Comparison of ENCODE assay signal across 15 cellular contexts in the genomic region with DNA sequence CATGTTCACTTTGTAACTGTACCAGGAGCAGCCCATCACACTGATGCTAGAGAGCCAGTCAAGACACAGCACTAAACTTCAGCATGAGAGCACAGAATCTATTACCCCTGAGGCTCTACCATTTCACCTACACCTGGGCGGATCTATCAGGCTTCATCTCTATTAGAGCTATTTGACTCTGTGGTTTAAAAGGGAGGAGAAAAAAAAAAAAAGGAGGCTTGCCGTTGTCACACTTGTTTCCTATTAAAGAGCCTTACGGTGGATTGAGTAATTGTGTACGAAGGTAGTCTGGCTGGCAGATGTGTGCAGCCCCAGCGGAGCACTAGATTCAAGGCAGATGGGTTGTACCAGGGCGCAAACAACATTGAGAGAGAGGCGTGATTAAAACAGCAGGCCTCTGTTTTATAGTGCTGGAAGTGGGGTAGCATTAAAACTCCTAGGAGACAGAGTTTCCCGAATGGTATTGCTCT.
DNase-seq lines count a peak whose midpoint lies in the region; ATAC-seq and TF ChIP-seq lines count a peak whose summit lies in the region.
"Had no signal": no experiment of that assay in that cellular context is flagged by ENCODE, and none has a peak within 500 bp of the region (broad histone marks: within the 10 kb centered on the region; RNA-seq: fewer than 3 reads in every experiment).

No MANE protein-coding gene starts in this region.

- H3K4me1 ChIP-seq in osteoblast (ENCODE audit: insufficient read depth, low read length), result no peaks in the 10 kb centered on the region

- H3K27ac Mint-ChIP-seq in brain, result peak overlapping the region in 3 of 5 experiments; percentile 15 to 44 (median 30)
- no peak overlapping the region for H3K27ac Mint-ChIP-seq in naive thymus-derived CD8-positive, alpha-beta T cell
- H3K27ac Mint-ChIP-seq in CD4-positive, alpha-beta T cell, result no peak overlapping the region
- H3K27ac Mint-ChIP-seq: CD14-positive monocyte; effector memory CD8-positive, alpha-beta T cell had no signal

- no peak for ATAC-seq in naive thymus-derived CD8-positive, alpha-beta T cell
- ATAC-seq in CD4-positive, alpha-beta T cell (ENCODE audit: poor library complexity), result no peak
- ATAC-seq: effector memory CD8-positive, alpha-beta T cell had no signal

- peak; percentile 88 for DNase-seq in DMS114 treated with DMSO at 0.1 percent for 48 hours (lab: John Stamatoyannopoulos, UW; ENCODE audit: unreplicated experiment)
- peak; percentile 23 for DNase-seq in NCI-H2107 (lab: John Stamatoyannopoulos, UW)
- no peak for DNase-seq in osteoblast (ENCODE audit: insufficient read length, low spot score, missing footprints)
- DNase-seq in stimulated activated CD4-positive, alpha-beta T cell treated with anti-CD3 and anti-CD28 coated beads, Interleukin-2, amount 100 ng/mL, for 24 hours, result no peak
- DNase-seq in naive thymus-derived CD8-positive, alpha-beta T cell, result no peak
- no peak for DNase-seq in CD4-positive, alpha-beta T cell
- no peak for DNase-seq in Kasumi-1 (lab: John Stamatoyannopoulos, UW)
- DNase-seq: activated gamma-delta T cell; effector memory CD8-positive, alpha-beta T cell; GF-D8; kidney glomerular epithelial cell; SIG-M5; stimulated activated naive CD4-positive, alpha-beta T cell had no signal

- CTCF ChIA-PET in CD4-positive, alpha-beta T cell (lab: Charles Lee), result no interaction called here

- no peak overlapping the region for H3K4me2 ChIP-seq in osteoblast (ENCODE audit: insufficient read depth, low read length)

- intact Hi-C loops in CD4-positive, alpha-beta T cell (cut with DNase I, micrococcal nuclease), result no loop called here

- no peaks in the 10 kb centered on the region for H3K27me3 ChIP-seq in osteoblast (ENCODE audit: insufficient read depth, low read length)
- H3K27me3 ChIP-seq in CD4-positive, alpha-beta T cell (ENCODE audit: control insufficient read depth, insufficient read depth, low read length), result no peaks in the 10 kb centered on the region

- H4K20me1 ChIP-seq in osteoblast (ENCODE audit: insufficient read depth, low read length), result no peaks in the 10 kb centered on the region

- H3K9me3 Mint-ChIP-seq in brain, result no peaks in the 10 kb centered on the region
- peaks cover 0 to 6% (median 0%) of the 10 kb centered on the region in 9 donors for H3K9me3 Mint-ChIP-seq in naive thymus-derived CD8-positive, alpha-beta T cell
- no peaks in the 10 kb centered on the region for H3K9me3 Mint-ChIP-seq in CD4-positive, alpha-beta T cell
- H3K9me3 Mint-ChIP-seq: CD14-positive monocyte had no signal

- H3K9me3 ChIP-seq in osteoblast (ENCODE audit: low read depth, low read length), result no peaks in the 10 kb centered on the region
- no peaks in the 10 kb centered on the region for H3K9me3 ChIP-seq in CD4-positive, alpha-beta T cell (ENCODE audit: control insufficient read depth, low read length)

- H3K36me3 ChIP-seq in osteoblast (ENCODE audit: insufficient read depth, low read length), result no peaks in the 10 kb centered on the region

- H3K4me1 Mint-ChIP-seq in brain, result peaks cover 16% of the 10 kb centered on the region
- H3K4me1 Mint-ChIP-seq in naive thymus-derived CD8-positive, alpha-beta T cell, result no peaks in the 10 kb centered on the region
- no peaks in the 10 kb centered on the region for H3K4me1 Mint-ChIP-seq in CD4-positive, alpha-beta T cell (ENCODE audit: low read depth)
- H3K4me1 Mint-ChIP-seq: CD14-positive monocyte had no signal

- H3K79me2 ChIP-seq in osteoblast (ENCODE audit: insufficient read depth, low read length), result no peaks in the 10 kb centered on the region

- H3K36me3 Mint-ChIP-seq in brain, result no peaks in the 10 kb centered on the region
- H3K36me3 Mint-ChIP-seq in naive thymus-derived CD8-positive, alpha-beta T cell, result no peaks in the 10 kb centered on the region
- no peaks in the 10 kb centered on the region for H3K36me3 Mint-ChIP-seq in CD4-positive, alpha-beta T cell (ENCODE audit: low read depth)
- H3K36me3 Mint-ChIP-seq: CD14-positive monocyte had no signal

- peak overlapping the region; percentile 27 for H2AFZ ChIP-seq in osteoblast (ENCODE audit: low read length)

- no peak overlapping the region for H3K27ac ChIP-seq in osteoblast (ENCODE audit: low read depth, low read length)
- no peak overlapping the region for H3K27ac ChIP-seq in CD4-positive, alpha-beta T cell (ENCODE audit: low read depth, low read length)

- TF ChIP-seq CTCF in brain (conservative IDR thresholded peaks at IDR 0.05) (no peak), osteoblast (IDR thresholded peaks at IDR 0.05; ENCODE audit: extremely low read depth, low read depth, low read length) (no peak)
- no peak for TF ChIP-seq CTCF in CD4-positive, alpha-beta T cell (IDR thresholded peaks at IDR 0.05)

- no peak overlapping the region for H3K4me3 ChIP-seq in osteoblast (ENCODE audit: insufficient read depth, low read length)

- POLR2A ChIA-PET in naive thymus-derived CD8-positive, alpha-beta T cell (lab: Charles Lee), result no interaction called here
- POLR2A ChIA-PET in CD4-positive, alpha-beta T cell (lab: Charles Lee), result no interaction called here

- H3K27me3 Mint-ChIP-seq in brain, result no peaks in the 10 kb centered on the region
- peaks cover 0 to 6% (median 0%) of the 10 kb centered on the region in 5 donors for H3K27me3 Mint-ChIP-seq in naive thymus-derived CD8-positive, alpha-beta T cell
- H3K27me3 Mint-ChIP-seq in CD4-positive, alpha-beta T cell, result no peaks in the 10 kb centered on the region
- H3K27me3 Mint-ChIP-seq: effector memory CD8-positive, alpha-beta T cell had no signal

- H3K4me3 Mint-ChIP-seq in brain, result peak overlapping the region in 4 of 5 experiments; percentile 4 to 77 (median 34)
- H3K4me3 Mint-ChIP-seq in naive thymus-derived CD8-positive, alpha-beta T cell, result no peak overlapping the region
- H3K4me3 Mint-ChIP-seq in CD4-positive, alpha-beta T cell, result no peak overlapping the region
- H3K4me3 Mint-ChIP-seq: CD14-positive monocyte; effector memory CD8-positive, alpha-beta T cell had no signal

Comparison
In these comparisons a context has a peak if more than half of its experiments do, and no peak if none do; other contexts are left out.
1. DNase-seq: peak in DMS114 treated with DMSO at 0.1 percent for 48 hours (single experiment) and NCI-H2107 (single experiment); none in osteoblast (single experiment), stimulated activated CD4-positive, alpha-beta T cell treated with anti-CD3 and anti-CD28 coated beads, Interleukin-2, amount 100 ng/mL, for 24 hours (0 of 2), naive thymus-derived CD8-positive, alpha-beta T cell (0 of 10), CD4-positive, alpha-beta T cell (0 of 10) and Kasumi-1 (0 of 2).
2. H3K27ac Mint-ChIP-seq: peak in brain (3 of 5); none in naive thymus-derived CD8-positive, alpha-beta T cell (0 of 10) and CD4-positive, alpha-beta T cell (single experiment).
3. H3K4me3 Mint-ChIP-seq: peak in brain (4 of 5); none in naive thymus-derived CD8-positive, alpha-beta T cell (0 of 10) and CD4-positive, alpha-beta T cell (single experiment).